In genomic region chr11:120344302-120345004, GRCh38 we compare ENCODE assay signal across 8 cellular contexts. TPM values are rescaled to one million over a fixed set of nuclear protein-coding genes. Genes with fewer than 3 reads are reported as not detected.
A peak's percentile ranks its signal among the peaks of the same experiment; 100 is the strongest.
DNase-seq lines count a peak whose midpoint lies in the region; ATAC-seq, FAIRE-seq and TF ChIP-seq lines count a peak whose summit lies in the region.

No MANE protein-coding gene starts in this region.

- no peak overlapping the region for H2AFZ ChIP-seq in keratinocyte (ENCODE audit: control insufficient read depth, low read length)

- H3K27me3 ChIP-seq in keratinocyte (ENCODE audit: control insufficient read depth, extremely low read depth, insufficient read depth, low read length), result no peaks in the 10 kb centered on the region

- TF ChIP-seq CTCF in GM13976 (IDR thresholded peaks at IDR 0.05; ENCODE audit: borderline replicate concordance, control extremely low read depth, extremely low read depth, insufficient read depth, missing control alignments) (no peak), keratinocyte (optimal IDR thresholded peaks at IDR 0.05 in 1 of 3, IDR thresholded peaks at IDR 0.05 in 1 of 3, conservative IDR thresholded peaks at IDR 0.05 in 1 of 3; ENCODE audit: extremely low read depth in 1 of 3, insufficient read depth in 2 of 3, low read length in 3 of 3) (no peak)

- H3K4me3 ChIP-seq in keratinocyte (ENCODE audit: control insufficient read depth in 2 of 3, extremely low read depth in 1 of 3, insufficient read depth in 2 of 3, low read depth in 1 of 3, low read length in 3 of 3), result no peak overlapping the region

- in situ Hi-C loops in GM13976 (cut with MboI; ENCODE audit: low sequenced_read_pairs, unreplicated experiment), result no loop called here

- H3K4me1 ChIP-seq in keratinocyte (ENCODE audit: control insufficient read depth, extremely low read depth, insufficient read depth, low read length), result peaks cover 55% of the 10 kb centered on the region

- no peak overlapping the region for H3K9ac ChIP-seq in keratinocyte (ENCODE audit: control insufficient read depth, extremely low read depth, insufficient read depth, low read length)

- peak; percentile 74 for ATAC-seq in GM21515 (IDR thresholded peaks at IDR 0.05; ENCODE audit: unreplicated experiment)
- ATAC-seq in HG03565 (IDR thresholded peaks at IDR 0.05; ENCODE audit: unreplicated experiment), result peak; percentile 66
- no peak for ATAC-seq in Right ventricle myocardium inferior

- no peaks in the 10 kb centered on the region for H3K9me3 ChIP-seq in keratinocyte (ENCODE audit: control insufficient read depth, low read depth, low read length)

- H4K20me1 ChIP-seq in keratinocyte (ENCODE audit: control insufficient read depth, extremely low read depth, insufficient read depth, low read length), result peaks cover 20% of the 10 kb centered on the region

- H3K4me2 ChIP-seq in keratinocyte (ENCODE audit: control insufficient read depth, extremely low read depth, insufficient read depth, low read depth, low read length), result peak overlapping the region; percentile 57

- peak; percentile 96 for FAIRE-seq in keratinocyte (lab: Jason Lieb, UNC)

- dilution Hi-C loops in keratinocyte (cut with MboI; ENCODE audit: extremely low pct_ligation_motif_present, low sequenced_read_pairs), result no loop called here

- intact Hi-C loops in Right ventricle myocardium inferior (cut with DNase I), result no loop called here

- H3K9me1 ChIP-seq in keratinocyte (ENCODE audit: control insufficient read depth, extremely low read depth, insufficient read depth, low read length), result peaks cover 2% of the 10 kb centered on the region

- H3K27ac ChIP-seq in keratinocyte (ENCODE audit: control insufficient read depth, insufficient read depth, low read length), result no peak overlapping the region

- peaks cover 51% of the 10 kb centered on the region for H3K79me2 ChIP-seq in keratinocyte (ENCODE audit: control insufficient read depth, insufficient read depth, low read length)

- DNase-seq in GM13976 (ENCODE audit: low spot score) (peak; percentile 59), T-helper 9 cell (peak; percentile 30), keratinocyte (ENCODE audit: low read depth, low spot score) (no peak), putamen (ENCODE audit: low spot score) (no peak), NCI-H69 (lab: John Stamatoyannopoulos, UW) (no peak), Right ventricle myocardium inferior (ENCODE audit: missing footprints) (no peak)

- no peaks in the 10 kb centered on the region for H3K36me3 ChIP-seq in keratinocyte (ENCODE audit: control insufficient read depth in 2 of 2, extremely low read depth in 1 of 2, insufficient read depth in 2 of 2, low read length in 2 of 2)

RNA-seq across cellular contexts. Expression of gene ARHGEF12, which starts 8.2 kb away (rescaled TPM):
- polyA plus RNA-seq in keratinocyte, result 22.1 to 28.8 TPM (median 25.3 TPM) in 3 replicates
- 60.7 TPM for polyA plus RNA-seq in keratinocyte (2011; ENCODE audit: low read depth)
- 19.6 and 29.9 TPM in 2 replicates for polyA plus RNA-seq in keratinocyte (2011; cell fraction: cytosol; rRNA removed)
- 32.0 and 36.7 TPM in 2 replicates for polyA plus RNA-seq in keratinocyte (2011; cell fraction: nucleus; rRNA removed)
- polyA plus RNA-seq in keratinocyte (2012; ENCODE audit: low replicate concordance), result 23.3 and 31.8 TPM in 2 replicates
- 31.0 to 127 TPM (median 68.3 TPM) in 3 replicates for polyA minus RNA-seq in keratinocyte
- polyA minus RNA-seq in keratinocyte (2011; cell fraction: cytosol; rRNA and poly(A)+ RNA removed), result 47.2 TPM
- 61.3 and 130 TPM in 2 replicates for polyA minus RNA-seq in keratinocyte (2011; cell fraction: nucleus; rRNA and poly(A)+ RNA removed)
- 81.7 TPM for total RNA-seq in Right ventricle myocardium inferior

RNA-seq across cellular contexts. Expression of gene TLCD5, which starts 19.4 kb away (rescaled TPM):
- polyA plus RNA-seq in keratinocyte, result 2.7 to 4.0 TPM (median 3.7 TPM) in 3 replicates
- polyA plus RNA-seq in keratinocyte (2011; ENCODE audit: low read depth), result 0.50 TPM
- 2.5 and 2.7 TPM in 2 replicates for polyA plus RNA-seq in keratinocyte (2011; cell fraction: cytosol; rRNA removed)
- 5.7 and 6.9 TPM in 2 replicates for polyA plus RNA-seq in keratinocyte (2011; cell fraction: nucleus; rRNA removed)
- 1.7 and 2.0 TPM in 2 replicates for polyA plus RNA-seq in keratinocyte (2012; ENCODE audit: low replicate concordance)
- 0.49 to 2.4 TPM (median 2.4 TPM) in 3 replicates for polyA minus RNA-seq in keratinocyte
- 0.96 TPM for polyA minus RNA-seq in keratinocyte (2011; cell fraction: cytosol; rRNA and poly(A)+ RNA removed)
- polyA minus RNA-seq in keratinocyte (2011; cell fraction: nucleus; rRNA and poly(A)+ RNA removed), result 1.2 and 2.6 TPM in 2 replicates
- 8.4 TPM for total RNA-seq in Right ventricle myocardium inferior

Comparison
In these comparisons a context has a peak if more than half of its experiments do, and no peak if none do; other contexts are left out.
1. DNase-seq: peak in GM13976 (single experiment) and T-helper 9 cell (single experiment); none in keratinocyte (single experiment), putamen (single experiment), NCI-H69 (single experiment) and Right ventricle myocardium inferior (single experiment).